ENCODE assay signal across 1 cellular context in genomic region chr6:37051138-37052026, GRCh38.
TF ChIP-seq lines count a peak whose summit lies in the region.

No MANE protein-coding gene starts in this region.

TF ChIP-seq in HepG2, 621 proteins besides CTCF, POLR2A, EP300 and RAD21 (continued from another document and continues in another):
- TF ChIP-seq MYPOP (CRISPR knock-in tag; IDR thresholded peaks at IDR 0.05): peak; percentile 88
- TF ChIP-seq ZNF800 (CRISPR knock-in tag; IDR thresholded peaks at IDR 0.05): 0 out of 2 replicates have a peak, but pooled peaks have one; percentile 71
- no peak for TF ChIP-seq ZNF660 (CRISPR knock-in tag; IDR thresholded peaks at IDR 0.05; ENCODE audit: borderline replicate concordance, low read depth)
- peak; percentile 71 for TF ChIP-seq MXD3 (CRISPR knock-in tag; IDR thresholded peaks at IDR 0.05)
- 0 out of 2 replicates have a peak, but pooled peaks have one; percentile 47 for TF ChIP-seq ZNF616 (CRISPR knock-in tag; IDR thresholded peaks at IDR 0.05; ENCODE audit: low read depth)
- TF ChIP-seq CREB3 (CRISPR knock-in tag; IDR thresholded peaks at IDR 0.05): no peak
- TF ChIP-seq SOX13 (IDR thresholded peaks at IDR 0.05): no peak
- TF ChIP-seq SOX13 (CRISPR knock-in tag; conservative IDR thresholded peaks at IDR 0.05 in 1 of 2, IDR thresholded peaks at IDR 0.05 in 1 of 2): peak in 1 of 2 experiments; percentile 58; a peak in 2 of 4 replicates
- peak; percentile 66 for TF ChIP-seq DPF2 (CRISPR knock-in tag; IDR thresholded peaks at IDR 0.05; ENCODE audit: borderline replicate concordance, low read depth)
- no peak for TF ChIP-seq SIN3B (IDR thresholded peaks at IDR 0.05; ENCODE audit: low read length)
- no peak for TF ChIP-seq SNRNP70 (IDR thresholded peaks at IDR 0.05; ENCODE audit: low read depth, low read length)
- TF ChIP-seq ZNF770 (CRISPR knock-in tag; IDR thresholded peaks at IDR 0.05): peak; percentile 63; the same call in 1 of the 2 replicates
- TF ChIP-seq MXD4 (CRISPR knock-in tag; IDR thresholded peaks at IDR 0.05): no peak; the same call in 1 of the 2 replicates
- TF ChIP-seq MAX (IDR thresholded peaks at IDR 0.05): peak; percentile 83
- peak; percentile 89; the same call in 1 of the 2 replicates for TF ChIP-seq ZFP90 (CRISPR knock-in tag; IDR thresholded peaks at IDR 0.05; ENCODE audit: borderline replicate concordance)
- TF ChIP-seq PATZ1 (CRISPR knock-in tag; IDR thresholded peaks at IDR 0.05): peak; percentile 63
- no peak for TF ChIP-seq HCFC1 (IDR thresholded peaks at IDR 0.05; ENCODE audit: low read depth, low read length)
- TF ChIP-seq ZNF17 (CRISPR knock-in tag; IDR thresholded peaks at IDR 0.05): no peak
- TF ChIP-seq ERF (CRISPR knock-in tag; IDR thresholded peaks at IDR 0.05): peak; percentile 79; the same call in 1 of the 2 replicates
- no peak for TF ChIP-seq ZNF737 (CRISPR knock-in tag; IDR thresholded peaks at IDR 0.05; ENCODE audit: borderline replicate concordance)
- no peak for TF ChIP-seq ZNF570 (CRISPR knock-in tag; IDR thresholded peaks at IDR 0.05; ENCODE audit: borderline replicate concordance)
- TF ChIP-seq KLF11 (CRISPR knock-in tag; IDR thresholded peaks at IDR 0.05): peak; percentile 86; the same call in 1 of the 2 replicates
- TF ChIP-seq ZNF20 (CRISPR knock-in tag; IDR thresholded peaks at IDR 0.05): no peak
- peak; percentile 74 for TF ChIP-seq FOXO1 (CRISPR knock-in tag; IDR thresholded peaks at IDR 0.05)
- peak; percentile 87; the same call in 1 of the 2 replicates for TF ChIP-seq DZIP1 (CRISPR knock-in tag; IDR thresholded peaks at IDR 0.05)
- 0 out of 2 replicates have a peak, but pooled peaks have one; percentile 34 for TF ChIP-seq ZNF609 (CRISPR knock-in tag; IDR thresholded peaks at IDR 0.05; ENCODE audit: borderline replicate concordance)
- no peak for TF ChIP-seq CENPX (CRISPR knock-in tag; IDR thresholded peaks at IDR 0.05)
- TF ChIP-seq ZBTB21 (CRISPR knock-in tag; IDR thresholded peaks at IDR 0.05): no peak
- 0 out of 2 replicates have a peak, but pooled peaks have one; percentile 53 for TF ChIP-seq MTA3 (CRISPR knock-in tag; IDR thresholded peaks at IDR 0.05)
- peak; percentile 69; the same call in 1 of the 2 replicates for TF ChIP-seq HOXD1 (CRISPR knock-in tag; IDR thresholded peaks at IDR 0.05)
- no peak for TF ChIP-seq NCOA1 (CRISPR knock-in tag; IDR thresholded peaks at IDR 0.05)
- TF ChIP-seq CSRNP1 (CRISPR knock-in tag; IDR thresholded peaks at IDR 0.05): peak; percentile 89; the same call in 1 of the 2 replicates
- TF ChIP-seq SRF (IDR thresholded peaks at IDR 0.05; ENCODE audit: low read depth, low read length): no peak
- no peak for TF ChIP-seq AFF4 (CRISPR knock-in tag; IDR thresholded peaks at IDR 0.05)
